ENCODE assay signal across 12 cellular contexts in genomic region chr1:76292418-76293184, GRCh38.
DNase-seq lines count a peak whose midpoint lies in the region; ATAC-seq, FAIRE-seq and TF ChIP-seq lines count a peak whose summit lies in the region.
"Had no signal": no experiment of that assay in that cellular context is flagged by ENCODE, and none has a peak within 500 bp of the region (broad histone marks: within the 10 kb centered on the region; RNA-seq: fewer than 3 reads in every experiment).

No MANE protein-coding gene starts in this region.

- H3K36me3 Mint-ChIP-seq in natural killer cell treated with Interleukin-12 subunit alpha and Interleukin-12 subunit beta and Interleukin-15 and Interleukin-18, amount 100 ng/mL, for 72 hours, result no peaks in the 10 kb centered on the region

- no peaks in the 10 kb centered on the region for H3K27me3 Mint-ChIP-seq in natural killer cell treated with Interleukin-12 subunit alpha and Interleukin-12 subunit beta and Interleukin-15 and Interleukin-18, amount 100 ng/mL, for 72 hours

- no peaks in the 10 kb centered on the region for H3K9me3 Mint-ChIP-seq in natural killer cell treated with Interleukin-12 subunit alpha and Interleukin-12 subunit beta and Interleukin-15 and Interleukin-18, amount 100 ng/mL, for 72 hours

- ATAC-seq in GM18517 (IDR thresholded peaks at IDR 0.05; ENCODE audit: unreplicated experiment) (peak; percentile 66), GM21529 (IDR thresholded peaks at IDR 0.05; ENCODE audit: unreplicated experiment) (peak; percentile 49), HG03354 (IDR thresholded peaks at IDR 0.05; ENCODE audit: poor library complexity, severe bottlenecking, unreplicated experiment) (peak; percentile 79)
- no peak for ATAC-seq in natural killer cell treated with Interleukin-12 subunit alpha and Interleukin-12 subunit beta and Interleukin-15 and Interleukin-18, amount 100 ng/mL, for 72 hours

- no peak overlapping the region for H3K27ac Mint-ChIP-seq in natural killer cell treated with Interleukin-12 subunit alpha and Interleukin-12 subunit beta and Interleukin-15 and Interleukin-18, amount 100 ng/mL, for 72 hours

- DNase-seq in epithelial cell of proximal tubule (ENCODE audit: low read depth), result peak; percentile 86
- DNase-seq in natural killer cell treated with Interleukin-12 subunit alpha and Interleukin-12 subunit beta and Interleukin-15 and Interleukin-18, amount 100 ng/mL, for 72 hours (ENCODE audit: low spot score), result no peak
- DNase-seq in D721Med (ENCODE audit: insufficient read length, low spot score), result no peak
- no peak for DNase-seq in hypothalamus (lab: John Stamatoyannopoulos, UW)
- DNase-seq in activated CD4-positive, alpha-beta T cell treated with anti-CD3 and anti-CD28 coated beads, Interleukin-2, amount 50 U/mL, for 1 hour, result no peak
- DNase-seq: activated CD4-positive, alpha-beta T cell treated with anti-CD3 and anti-CD28 coated beads, Interleukin-2, amount 50 U/mL, for 4 hours had no signal

- no peak for FAIRE-seq in D721Med (lab: Jason Lieb, UNC)
- FAIRE-seq: GM12891 had no signal

- TF ChIP-seq CTCF in epithelial cell of proximal tubule (conservative IDR thresholded peaks at IDR 0.05; ENCODE audit: low read depth, low read length), result no peak
- TF ChIP-seq CTCF in D721Med (IDR thresholded peaks at IDR 0.05; ENCODE audit: insufficient read depth, missing control alignments), result no peak

- no peak overlapping the region for H3K4me3 Mint-ChIP-seq in natural killer cell treated with Interleukin-12 subunit alpha and Interleukin-12 subunit beta and Interleukin-15 and Interleukin-18, amount 100 ng/mL, for 72 hours

- peak overlapping the region; percentile 14 for H3K4me3 ChIP-seq in epithelial cell of proximal tubule (ENCODE audit: low read depth, low read length)
- H3K4me3 ChIP-seq: ascending aorta, SK-N-MC had no signal

- no peaks in the 10 kb centered on the region for H3K4me1 Mint-ChIP-seq in natural killer cell treated with Interleukin-12 subunit alpha and Interleukin-12 subunit beta and Interleukin-15 and Interleukin-18, amount 100 ng/mL, for 72 hours (ENCODE audit: low read depth in 2 of 2)

Comparison
In these comparisons a context has a peak if more than half of its experiments do, and no peak if none do; other contexts are left out.
1. ATAC-seq: peak in GM18517 (single experiment), GM21529 (single experiment) and HG03354 (single experiment); none in natural killer cell treated with Interleukin-12 subunit alpha and Interleukin-12 subunit beta and Interleukin-15 and Interleukin-18, amount 100 ng/mL, for 72 hours (0 of 2).